In genomic region chr20:1774479-1774878, GRCh38 we compare ENCODE assay signal across 8 cellular contexts.
"Had no signal": no experiment of that assay in that cellular context is flagged by ENCODE, and none has a peak within 500 bp of the region (broad histone marks: within the 10 kb centered on the region; RNA-seq: fewer than 3 reads in every experiment).

No MANE protein-coding gene starts in this region.

- H3K27ac ChIP-seq: GM23248, HL-60, KMS-11 had no signal

- H3K4me3 ChIP-seq: GM23248, HAP-1 had no signal

- H3K9ac ChIP-seq: GM23248, KMS-11 had no signal

- H3K36me3 ChIP-seq: HAP-1 had no signal

- DNase-seq: GOT3, H7, KBM-7 had no signal

- H3K9me3 ChIP-seq: HAP-1 had no signal

- H3K4me2 ChIP-seq: KMS-11 had no signal

- ATAC-seq: HCT116 had no signal

- H2AFZ ChIP-seq: GM23248 had no signal
